In genomic region chr3:137026701-137027100, GRCh38 we compare ENCODE assay signal across 27 cellular contexts.
"Had no signal": no experiment of that assay in that cellular context is flagged by ENCODE, and none has a peak within 500 bp of the region (broad histone marks: within the 10 kb centered on the region; RNA-seq: fewer than 3 reads in every experiment).

No MANE protein-coding gene starts in this region.

- H3K36me3 Mint-ChIP-seq: stimulated activated effector memory CD8-positive, alpha-beta T cell treated with anti-CD3 and anti-CD28 coated beads, Interleukin-12 subunit alpha, Interleukin-12 subunit beta, amount 100 ng/mL, for 72 hours; stimulated activated memory B cell treated with anti-CD40 and anti-IgM and Interleukin-4, amounts not matched to agents 10 μg/mL and 1 μg/mL and 100 μg/mL, for 72 hours; stimulated activated naive B cell treated with anti-CD40 and anti-IgM and Interleukin-4, amounts not matched to agents 10 μg/mL and 1 μg/mL and 100 μg/mL, for 72 hours had no signal

- H3K27me3 ChIP-seq: suprapubic skin, testis, thyroid gland, tibial artery, tibial nerve, upper lobe of left lung, upper lobe of right lung, uterus, vagina had no signal

- H3K4me3 Mint-ChIP-seq: stimulated activated effector memory CD8-positive, alpha-beta T cell treated with anti-CD3 and anti-CD28 coated beads, Interleukin-12 subunit alpha, Interleukin-12 subunit beta, amount 100 ng/mL, for 72 hours; stimulated activated memory B cell treated with anti-CD40 and anti-IgM and Interleukin-4, amounts not matched to agents 10 μg/mL and 1 μg/mL and 100 μg/mL, for 72 hours; stimulated activated naive B cell treated with anti-CD40 and anti-IgM and Interleukin-4, amounts not matched to agents 10 μg/mL and 1 μg/mL and 100 μg/mL, for 72 hours; stimulated activated naive CD8-positive, alpha-beta T cell treated with anti-CD3 and anti-CD28 coated beads, Interleukin-15, amount 100 ng/mL, for 72 hours; stimulated activated naive CD8-positive, alpha-beta T cell treated with anti-CD3 and anti-CD28 coated beads, Interleukin-15, Interleukin-2, amounts not matched to agents 100 ng/mL and 50 ng/mL, for 24 hours had no signal

- H3K27ac ChIP-seq: stomach, suprapubic skin, testis, thoracic aorta, thyroid gland, tibial artery, tibial nerve, transverse colon, upper lobe of left lung, upper lobe of right lung, uterus, vagina had no signal

- H3K4me1 Mint-ChIP-seq: stimulated activated effector memory CD8-positive, alpha-beta T cell treated with anti-CD3 and anti-CD28 coated beads, Interleukin-12 subunit alpha, Interleukin-12 subunit beta, amount 100 ng/mL, for 72 hours; stimulated activated memory B cell treated with anti-CD40 and anti-IgM and Interleukin-4, amounts not matched to agents 10 μg/mL and 1 μg/mL and 100 μg/mL, for 72 hours; stimulated activated naive B cell treated with anti-CD40 and anti-IgM and Interleukin-4, amounts not matched to agents 10 μg/mL and 1 μg/mL and 100 μg/mL, for 72 hours; stimulated activated naive CD8-positive, alpha-beta T cell treated with anti-CD3 and anti-CD28 coated beads, Interleukin-15, amount 100 ng/mL, for 72 hours had no signal

- H3K4me1 ChIP-seq: stomach, suprapubic skin, testis, thyroid gland, tibial artery, transverse colon, upper lobe of left lung, upper lobe of right lung, uterus, vagina had no signal

- H3K4me3 ChIP-seq: stomach, suprapubic skin, testis, thoracic aorta, thyroid gland, tibial artery, tibial nerve, transverse colon, upper lobe of left lung, upper lobe of right lung, uterus, vagina had no signal

- H3K9me3 Mint-ChIP-seq: stimulated activated effector memory CD8-positive, alpha-beta T cell treated with anti-CD3 and anti-CD28 coated beads, Interleukin-12 subunit alpha, Interleukin-12 subunit beta, amount 100 ng/mL, for 72 hours; stimulated activated memory B cell treated with anti-CD40 and anti-IgM and Interleukin-4, amounts not matched to agents 10 μg/mL and 1 μg/mL and 100 μg/mL, for 72 hours; stimulated activated naive B cell treated with anti-CD40 and anti-IgM and Interleukin-4, amounts not matched to agents 10 μg/mL and 1 μg/mL and 100 μg/mL, for 72 hours; stimulated activated naive CD8-positive, alpha-beta T cell treated with anti-CD3 and anti-CD28 coated beads, Interleukin-15, amount 100 ng/mL, for 72 hours; stimulated activated naive CD8-positive, alpha-beta T cell treated with anti-CD3 and anti-CD28 coated beads, Interleukin-15, Interleukin-2, amounts not matched to agents 100 ng/mL and 50 ng/mL, for 24 hours had no signal

- H3K36me3 ChIP-seq: stomach, suprapubic skin, thoracic aorta, thyroid gland, tibial artery, tibial nerve, transverse colon, upper lobe of left lung, upper lobe of right lung, uterus, vagina had no signal

- H3K27ac Mint-ChIP-seq: stimulated activated effector memory CD8-positive, alpha-beta T cell treated with anti-CD3 and anti-CD28 coated beads, Interleukin-12 subunit alpha, Interleukin-12 subunit beta, amount 100 ng/mL, for 72 hours; stimulated activated memory B cell treated with anti-CD40 and anti-IgM and Interleukin-4, amounts not matched to agents 10 μg/mL and 1 μg/mL and 100 μg/mL, for 72 hours; stimulated activated naive B cell treated with anti-CD40 and anti-IgM and Interleukin-4, amounts not matched to agents 10 μg/mL and 1 μg/mL and 100 μg/mL, for 72 hours; stimulated activated naive CD8-positive, alpha-beta T cell treated with anti-CD3 and anti-CD28 coated beads, Interleukin-15, amount 100 ng/mL, for 72 hours; stimulated activated naive CD8-positive, alpha-beta T cell treated with anti-CD3 and anti-CD28 coated beads, Interleukin-15, Interleukin-2, amounts not matched to agents 100 ng/mL and 50 ng/mL, for 24 hours had no signal

- H3K9me3 ChIP-seq: stomach, suprapubic skin, testis, thoracic aorta, thyroid gland, tibial artery, tibial nerve, transverse colon, upper lobe of left lung, upper lobe of right lung, uterus, vagina had no signal

- ATAC-seq: stimulated activated memory B cell treated with anti-CD40 and anti-IgM and Interleukin-4, amounts not matched to agents 10 μg/mL and 1 μg/mL and 100 μg/mL, for 72 hours; stimulated activated naive B cell treated with anti-CD40 and anti-IgM and Interleukin-4, amounts not matched to agents 10 μg/mL and 1 μg/mL and 100 μg/mL, for 72 hours; stimulated activated naive CD8-positive, alpha-beta T cell treated with anti-CD3 and anti-CD28 coated beads, Interleukin-15, amount 100 ng/mL, for 72 hours; stimulated activated naive CD8-positive, alpha-beta T cell treated with anti-CD3 and anti-CD28 coated beads, Interleukin-15, Interleukin-2, amounts not matched to agents 100 U/mL and 50 U/mL, for 24 hours; upper lobe of right lung had no signal

- DNase-seq: stimulated activated CD4-positive, alpha-beta T cell treated with anti-CD3 and anti-CD28 coated beads, Interleukin-2, amount 100 ng/mL, for 48 hours; stimulated activated CD4-positive, alpha-beta T cell treated with anti-CD3 and anti-CD28 coated beads, Interleukin-4, amount 100 ng/mL, for 1 hour; stimulated activated CD4-positive, alpha-beta T cell treated with anti-CD3 and anti-CD28 coated beads, Interleukin-4, amount 100 ng/mL, for 24 hours; stimulated activated CD4-positive, alpha-beta T cell treated with anti-CD3 and anti-CD28 coated beads, Interleukin-4, amount 100 ng/mL, for 4 hours; stimulated activated CD8-positive, alpha-beta memory T cell treated with anti-CD3 and anti-CD28 coated beads, Interleukin-4, amount 100 ng/mL, for 48 hours; stimulated activated naive B cell treated with anti-CD40 and anti-IgM and Interleukin-4, amounts not matched to agents 10 μg/mL and 1 μg/mL and 100 μg/mL, for 72 hours; stimulated activated naive CD4-positive, alpha-beta T cell; stimulated activated naive CD4-positive, alpha-beta T cell treated with Interleukin-2 at 50 U/mL for 16 hours; stimulated activated naive CD8-positive, alpha-beta T cell treated with anti-CD3 and anti-CD28 coated beads, Interleukin-15, amount 100 ng/mL, for 72 hours; stimulated activated naive CD8-positive, alpha-beta T cell treated with anti-CD3 and anti-CD28 coated beads, Interleukin-15, Interleukin-2, amounts not matched to agents 100 U/mL and 50 U/mL, for 24 hours; stomach; substantia nigra; testis; thyroid gland; tibial artery; transverse colon; trophoblast cell; upper lobe of left lung; upper lobe of right lung; uterus had no signal
